ENCODE assay signal across 28 cellular contexts in the genomic region with DNA sequence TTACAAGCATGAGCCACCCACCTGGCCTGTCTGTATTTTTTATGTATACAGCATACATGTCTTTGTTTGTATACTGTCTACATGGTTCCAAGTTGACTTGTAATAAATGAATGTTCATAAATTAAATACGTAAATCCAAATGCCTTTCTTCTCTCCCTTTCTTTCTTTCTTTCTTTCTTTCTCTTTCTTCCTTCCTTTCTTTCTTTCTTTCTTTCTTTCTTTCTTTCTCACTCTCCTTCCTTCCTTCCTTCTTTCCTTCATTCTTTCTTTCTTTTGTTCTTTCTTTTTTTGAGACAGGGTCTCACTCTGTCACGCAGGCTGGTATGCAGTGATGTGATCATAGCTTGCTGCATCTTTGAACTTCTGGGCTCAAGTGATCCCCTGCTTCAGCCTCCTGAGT.
"Had no signal": no experiment of that assay in that cellular context is flagged by ENCODE, and none has a peak within 500 bp of the region (broad histone marks: within the 10 kb centered on the region; RNA-seq: fewer than 3 reads in every experiment).

No MANE protein-coding gene starts in this region.

- H3K4me3 Mint-ChIP-seq: dendritic cell treated with granulocyte-macrophage colony-stimulating factor and Interleukin-4, amounts not matched to agents 40 ng/mL and 50 ng/mL, for 4 days; effector memory CD8-positive, alpha-beta T cell; endodermal cell; mesothelial cell of epicardium had no signal

- H3K27ac ChIP-seq: colonic mucosa, epithelial cell of prostate, esophagus squamous epithelium, gastrocnemius medialis, heart right ventricle, left lung, lower lobe of right lung had no signal

- H3K27me3 ChIP-seq: colonic mucosa, esophagus squamous epithelium, gastrocnemius medialis, left lung had no signal

- H3K4me1 ChIP-seq: colonic mucosa, esophagus squamous epithelium, gastrocnemius medialis, heart right ventricle, left lung, lower lobe of right lung had no signal

- H3K36me3 ChIP-seq: colonic mucosa, esophagus squamous epithelium, gastrocnemius medialis, heart right ventricle, left lung, lower lobe of right lung had no signal

- ATAC-seq: effector memory CD8-positive, alpha-beta T cell; esophagus mucosa; gastrocnemius medialis; heart right ventricle; left cardiac atrium; left lung; left ventricle myocardium superior; lower lobe of right lung; mucosa of descending colon had no signal

- H3K27ac Mint-ChIP-seq: dendritic cell treated with granulocyte-macrophage colony-stimulating factor and Interleukin-4, amounts not matched to agents 40 ng/mL and 50 ng/mL, for 4 days; effector memory CD8-positive, alpha-beta T cell; endodermal cell; mesothelial cell of epicardium had no signal

- H3K9me3 ChIP-seq: colonic mucosa, gastrocnemius medialis, lower lobe of right lung had no signal

- FAIRE-seq: endometrium, islet of Langerhans, keratinocyte had no signal

- H3K4me3 ChIP-seq: colonic mucosa, esophagus squamous epithelium, gastrocnemius medialis, heart right ventricle, left lung, lower lobe of right lung, mucosa of descending colon had no signal

- H3K4me1 Mint-ChIP-seq: mesothelial cell of epicardium had no signal

- H3K36me3 Mint-ChIP-seq: mesothelial cell of epicardium had no signal

- DNase-seq: colonic mucosa; cortex of kidney; effector CD8-positive, alpha-beta T cell; effector memory CD8-positive, alpha-beta T cell; endodermal cell; erythroblast; esophagus squamous epithelium; foreskin fibroblast; foreskin melanocyte; gastrocnemius medialis; glutamatergic neuron; head of caudate nucleus; heart right ventricle; hippocampal formation; left cardiac atrium; left lung; left ventricle myocardium superior; lower lobe of right lung; mesenchymal stem cell; mucosa of descending colon; naive B cell had no signal
